Comparison of ENCODE assay signal across 8 cellular contexts in the genomic region with DNA sequence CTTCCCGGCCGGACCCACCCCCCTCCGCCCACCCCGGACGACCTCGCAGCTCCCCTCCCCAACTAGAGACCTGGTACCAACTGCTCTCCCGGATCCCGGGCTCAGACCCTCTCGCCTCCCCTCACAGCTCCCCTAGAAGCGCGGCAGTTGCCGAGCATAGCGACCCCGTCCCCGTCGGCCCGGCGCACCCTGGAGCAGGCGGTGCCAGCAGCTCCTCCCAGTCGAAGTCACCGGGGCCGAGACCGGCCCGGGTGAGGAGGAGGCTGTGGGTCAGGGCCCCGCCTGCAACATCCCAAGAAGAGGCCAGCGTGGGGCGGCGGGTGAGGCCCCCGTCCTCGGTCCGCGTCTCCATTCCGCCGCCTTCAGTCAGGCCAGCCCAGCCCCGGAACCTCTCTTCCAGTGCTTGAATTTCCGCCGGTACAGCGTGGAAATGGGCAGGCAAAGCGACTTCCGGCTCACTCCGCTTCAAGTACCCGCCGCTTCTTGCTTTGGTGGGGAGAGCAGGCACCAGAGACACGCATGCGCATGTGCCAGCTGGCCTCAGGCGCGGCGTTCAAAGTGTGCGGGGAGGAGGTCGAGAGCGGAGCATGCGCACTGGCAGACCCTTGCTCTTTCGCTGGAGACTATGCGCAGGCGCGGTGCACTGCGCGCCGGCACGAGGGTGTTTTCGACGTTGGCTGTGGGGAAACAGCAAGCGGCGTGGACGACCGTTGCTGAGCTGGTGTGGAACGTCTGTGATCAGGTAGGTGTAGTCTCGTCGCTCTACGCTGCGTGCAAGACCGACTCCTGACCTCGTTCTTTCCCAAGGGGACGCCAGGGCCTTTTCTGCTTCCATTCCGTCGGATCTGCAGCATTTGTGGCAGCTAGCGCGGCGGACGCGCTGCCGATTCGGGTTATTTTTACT. TPM values are rescaled to one million over a fixed set of nuclear protein-coding genes. Genes with fewer than 3 reads are reported as not detected.
DNase-seq lines count a peak whose midpoint lies in the region; ATAC-seq lines count a peak whose summit lies in the region.

TSS of gene C10orf88 (minus strand) at position 401 of the 904 bp plus-strand sequence. CDS start at position 352, 49 bp downstream.

- DNase-seq in CD8-positive, alpha-beta memory T cell: peak; percentile 94 to 99 (median 96)
- peak; percentile 87 for DNase-seq in HS-5 (ENCODE audit: low read depth)
- DNase-seq in NK-92 treated with Interleukin-12 subunit alpha and Interleukin-12 subunit beta, amount 100 ng/mL, for 24 hours (lab: John Stamatoyannopoulos, UW): peak; percentile 94
- peak; percentile 91 to 94 (median 93) for DNase-seq in effector memory CD8-positive, alpha-beta T cell
- peak; percentile 98 for DNase-seq in medulla oblongata (ENCODE audit: extremely low spot score)
- DNase-seq in stimulated activated CD8-positive, alpha-beta memory T cell treated with anti-CD3 and anti-CD28 coated beads, Interleukin-12 subunit alpha, Interleukin-12 subunit beta, amount 100 ng/mL, for 1 hour (ENCODE audit: low read depth): peak; percentile 96

- POLR2A ChIA-PET in CD8-positive, alpha-beta memory T cell (lab: Charles Lee): interaction anchor here (0.6 to 2.4 kb wide), 4 partner anchors 27 to 1946 kb away, joined by 3 to 17 read pairs (median 9); partner anchors contain the start of genes ACADSB, BUB3, IKZF5 and PSTK
- POLR2A ChIA-PET in activated CD8-positive, alpha-beta memory T cell treated with anti-CD3 and anti-CD28 coated beads for 36 hours (lab: Charles Lee): interaction anchor here (1.1 to 1.4 kb wide), 4 partner anchors 27 to 76 kb away, joined by 4 to 10 read pairs (median 4); partner anchors contain the start of genes ACADSB, FAM24B and IKZF5

- no peaks in the 10 kb centered on the region for H3K36me3 ChIP-seq in CD8-positive, alpha-beta memory T cell (ENCODE audit: insufficient read depth, low read length)

- peaks cover 28 to 54% (median 32%) of the 10 kb centered on the region in 3 donors for H3K4me1 Mint-ChIP-seq in CD8-positive, alpha-beta memory T cell
- peaks cover 20 to 28% of the 10 kb centered on the region in 2 donors for H3K4me1 Mint-ChIP-seq in effector memory CD8-positive, alpha-beta T cell (ENCODE audit: low read depth in 2 of 2)

- peaks cover 19% of the 10 kb centered on the region for H3K4me1 ChIP-seq in CD8-positive, alpha-beta memory T cell (ENCODE audit: insufficient read depth, low read length)

- CTCF ChIA-PET in CD8-positive, alpha-beta memory T cell (lab: Charles Lee): interaction anchor here (0.7 to 1.9 kb wide), 3 partner anchors 27 to 196 kb away, joined by 3 to 16 read pairs (median 4); partner anchors contain the start of gene PSTK
- CTCF ChIA-PET in activated CD8-positive, alpha-beta memory T cell treated with anti-CD3 and anti-CD28 coated beads for 36 hours (lab: Charles Lee): interaction anchor here (1.1 to 1.4 kb wide), 2 partner anchors 12 to 25 kb away, joined by 3 read pairs; no protein-coding TSS in a partner anchor

- peak within 1 kb of the TSS; percentile 85 to 93 (median 91) for H3K4me3 Mint-ChIP-seq in CD8-positive, alpha-beta memory T cell
- peak within 1 kb of the TSS; percentile 78 to 92 for H3K4me3 Mint-ChIP-seq in effector memory CD8-positive, alpha-beta T cell

- peak within 1 kb of the TSS; percentile 52 to 93 (median 84) for H3K27ac Mint-ChIP-seq in CD8-positive, alpha-beta memory T cell
- H3K27ac Mint-ChIP-seq in effector memory CD8-positive, alpha-beta T cell: peak within 1 kb of the TSS; percentile 70 to 95

- peak within 1 kb of the TSS; percentile 8 for H3K27ac ChIP-seq in CD8-positive, alpha-beta memory T cell (ENCODE audit: low read depth, low read length)

- peaks cover 0 to 24% (median 9%) of the 10 kb centered on the region in 3 donors for H3K36me3 Mint-ChIP-seq in CD8-positive, alpha-beta memory T cell
- H3K36me3 Mint-ChIP-seq in effector memory CD8-positive, alpha-beta T cell (ENCODE audit: insufficient read depth): peaks cover 6% of the 10 kb centered on the region

- H3K27me3 Mint-ChIP-seq in CD8-positive, alpha-beta memory T cell: peaks cover 0 to 2% of the 10 kb centered on the region in 2 donors
- no peaks in the 10 kb centered on the region for H3K27me3 Mint-ChIP-seq in effector memory CD8-positive, alpha-beta T cell

- no peaks in the 10 kb centered on the region for H3K9me3 ChIP-seq in CD8-positive, alpha-beta memory T cell (ENCODE audit: low read length)

- peaks cover 0 to 2% (median 0%) of the 10 kb centered on the region in 5 donors for H3K9me3 Mint-ChIP-seq in CD8-positive, alpha-beta memory T cell
- H3K9me3 Mint-ChIP-seq in effector memory CD8-positive, alpha-beta T cell: peaks cover 0 to 3% of the 10 kb centered on the region in 2 donors

- H3K4me3 ChIP-seq in CD8-positive, alpha-beta memory T cell (ENCODE audit: low read length): peak within 1 kb of the TSS; percentile 62

- ATAC-seq in GM19468 (IDR thresholded peaks at IDR 0.05; ENCODE audit: extremely low read depth, unreplicated experiment): peak; percentile 86
- ATAC-seq in effector memory CD8-positive, alpha-beta T cell (replicated peaks): peak; percentile 96

- H3K27me3 ChIP-seq in CD8-positive, alpha-beta memory T cell (ENCODE audit: insufficient read depth, low read length, poor library complexity, severe bottlenecking): no peaks in the 10 kb centered on the region

RNA-seq across cellular contexts. Expression of gene C10orf88, which starts in this region (rescaled TPM):
- 10 to 100 TPM in 1 of 2 experiments, 1 to 10 TPM in 1; 8.5 to 11.4 TPM for total RNA-seq in CD8-positive, alpha-beta memory T cell
- 8.5 TPM for polyA plus RNA-seq in CD8-positive, alpha-beta memory T cell
- total RNA-seq in activated CD8-positive, alpha-beta memory T cell treated with anti-CD3 and anti-CD28 coated beads for 36 hours: 10 to 100 TPM; 10.1 to 10.9 TPM

Comparison
In these comparisons a context has a peak if more than half of its experiments do, and no peak if none do; other contexts are left out.
1. Peak in every context shown above with its lines: DNase-seq, ATAC-seq, H3K4me3 ChIP-seq and H3K27ac ChIP-seq.